ENCODE assay signal across 11 cellular contexts in genomic region chr12:110038741-110039084, GRCh38. TPM values are rescaled to one million over a fixed set of nuclear protein-coding genes. Genes with fewer than 3 reads are reported as not detected.
DNase-seq lines count a peak whose midpoint lies in the region; ATAC-seq and TF ChIP-seq lines count a peak whose summit lies in the region.
"Had no signal": no experiment of that assay in that cellular context is flagged by ENCODE, and none has a peak within 500 bp of the region (broad histone marks: within the 10 kb centered on the region; RNA-seq: fewer than 3 reads in every experiment).

No MANE protein-coding gene starts in this region.

- TF ChIP-seq POLR2A in transverse colon (IDR thresholded peaks at IDR 0.05), result no peak

- DNase-seq in activated T-cell treated with anti-CD3 and anti-CD28 coated beads, Interleukin-2, amount 50 U/mL, for 24 hours, result no peak
- no peak for DNase-seq in activated T-cell treated with anti-CD3 and anti-CD28 coated beads, Interleukin-2, amount 50 U/mL, for 4 hours
- no peak for DNase-seq in ascending aorta (ENCODE audit: low spot score in 2 of 2)
- no peak for DNase-seq in transverse colon
- DNase-seq in NCI-H1694 (lab: John Stamatoyannopoulos, UW), result no peak
- no peak for DNase-seq in NCI-H748 (lab: John Stamatoyannopoulos, UW; ENCODE audit: unreplicated experiment)
- DNase-seq: H7 had no signal

- peaks cover 85% of the 10 kb centered on the region for H3K36me3 Mint-ChIP-seq in activated T-cell treated with anti-CD3 and anti-CD28 coated beads, Interleukin-2, amount 50 U/mL, for 24 hours (ENCODE audit: low read depth)
- H3K36me3 Mint-ChIP-seq in activated T-cell treated with anti-CD3 and anti-CD28 coated beads, Interleukin-2, amount 50 U/mL, for 4 hours (ENCODE audit: insufficient read depth), result peaks cover 54% of the 10 kb centered on the region

- H3K4me3 ChIP-seq in ascending aorta, result no peak overlapping the region
- H3K4me3 ChIP-seq in mesodermal cell (ENCODE audit: extremely low read depth, insufficient read depth, low read length, poor library complexity, severe bottlenecking), result no peak overlapping the region
- H3K4me3 ChIP-seq in transverse colon, result no peak overlapping the region

- in situ Hi-C loops in transverse colon (cut with MboI; ENCODE audit: low pct_ligation_motif_present in 1 of 4, low pct_unique_long_range_greater_than_20kb in 1 of 4, low sequenced_read_pairs in 3 of 4), result no loop called here

- no peak for TF ChIP-seq CTCF in ascending aorta (IDR thresholded peaks at IDR 0.05)
- TF ChIP-seq CTCF in transverse colon (IDR thresholded peaks at IDR 0.05), result no peak

- WGBS in mesodermal cell (ENCODE audit: insufficient coverage in 2 of 2), 2 experiments, result 90 to 100% methylated on average over 3 to 4 of the region's 5 CpGs
- 44 to 51% methylated on average over 5 of the region's 5 CpGs for WGBS in transverse colon (ENCODE audit: low coverage in 1 of 2), 2 donors

- H3K27ac Mint-ChIP-seq in activated T-cell treated with anti-CD3 and anti-CD28 coated beads, Interleukin-2, amount 50 U/mL, for 24 hours, result peak overlapping the region; percentile 94

- no peaks in the 10 kb centered on the region for H3K27me3 ChIP-seq in ascending aorta
- H3K27me3 ChIP-seq in transverse colon, result no peaks in the 10 kb centered on the region

- H3K27ac ChIP-seq in ascending aorta, result peak overlapping the region; percentile 74 to 82
- peak overlapping the region; percentile 92 for H3K27ac ChIP-seq in mesodermal cell (ENCODE audit: low read depth, low read length, severe bottlenecking)
- peak overlapping the region; percentile 62 to 83 (median 79) for H3K27ac ChIP-seq in transverse colon

- H3K4me3 Mint-ChIP-seq in activated T-cell treated with anti-CD3 and anti-CD28 coated beads, Interleukin-2, amount 50 U/mL, for 24 hours, result no peak overlapping the region
- H3K4me3 Mint-ChIP-seq in activated T-cell treated with anti-CD3 and anti-CD28 coated beads, Interleukin-2, amount 50 U/mL, for 4 hours, result no peak overlapping the region

- H3K4me1 Mint-ChIP-seq in activated T-cell treated with anti-CD3 and anti-CD28 coated beads, Interleukin-2, amount 50 U/mL, for 24 hours (ENCODE audit: low read depth), result peaks cover 46% of the 10 kb centered on the region
- peaks cover 40% of the 10 kb centered on the region for H3K4me1 Mint-ChIP-seq in activated T-cell treated with anti-CD3 and anti-CD28 coated beads, Interleukin-2, amount 50 U/mL, for 4 hours (ENCODE audit: low read depth)

- H3K9me3 ChIP-seq in ascending aorta (no peaks in the 10 kb centered on the region), mesodermal cell (ENCODE audit: control insufficient read depth, low read length) (no peaks in the 10 kb centered on the region), transverse colon (no peaks in the 10 kb centered on the region)

- H3K36me3 ChIP-seq in ascending aorta, result peaks cover 20 to 54% of the 10 kb centered on the region in 2 donors
- H3K36me3 ChIP-seq in mesodermal cell (ENCODE audit: control insufficient read depth, insufficient read depth, low read length), result peaks cover 62% of the 10 kb centered on the region
- H3K36me3 ChIP-seq in transverse colon, result peaks cover 0 to 30% (median 5%) of the 10 kb centered on the region in 4 donors

- H3K4me1 ChIP-seq in ascending aorta (peaks cover 6 to 13% of the 10 kb centered on the region in 2 donors), mesodermal cell (ENCODE audit: control insufficient read depth, insufficient read depth, low read length, poor library complexity, severe bottlenecking) (peaks cover 33% of the 10 kb centered on the region), transverse colon (peaks cover 0 to 37% (median 16%) of the 10 kb centered on the region in 4 donors)

- H3K9me3 Mint-ChIP-seq in activated T-cell treated with anti-CD3 and anti-CD28 coated beads, Interleukin-2, amount 50 U/mL, for 24 hours, result no peaks in the 10 kb centered on the region
- no peaks in the 10 kb centered on the region for H3K9me3 Mint-ChIP-seq in activated T-cell treated with anti-CD3 and anti-CD28 coated beads, Interleukin-2, amount 50 U/mL, for 4 hours
- H3K9me3 Mint-ChIP-seq: stimulated activated naive CD8-positive, alpha-beta T cell treated with anti-CD3 and anti-CD28 coated beads, Interleukin-15, amount 100 ng/mL, for 72 hours had no signal

- no peak for ATAC-seq in activated T-cell treated with anti-CD3 and anti-CD28 coated beads, Interleukin-2, amount 50 U/mL, for 4 hours
- no peak for ATAC-seq in GM19351 (IDR thresholded peaks at IDR 0.05; ENCODE audit: unreplicated experiment)
- ATAC-seq: sciatic nerve had no signal

- intact Hi-C loops in ascending aorta (cut with DNase I), result no loop called here
- intact Hi-C loops in transverse colon (cut with DNase I; ENCODE audit: low total_unique reads), result no loop called here

- TF ChIP-seq EP300 in transverse colon (IDR thresholded peaks at IDR 0.05; ENCODE audit: low read depth), result no peak

- no peaks in the 10 kb centered on the region for H3K27me3 Mint-ChIP-seq in activated T-cell treated with anti-CD3 and anti-CD28 coated beads, Interleukin-2, amount 50 U/mL, for 24 hours
- H3K27me3 Mint-ChIP-seq in activated T-cell treated with anti-CD3 and anti-CD28 coated beads, Interleukin-2, amount 50 U/mL, for 4 hours (ENCODE audit: low read depth), result no peaks in the 10 kb centered on the region
- H3K27me3 Mint-ChIP-seq: stimulated activated naive CD8-positive, alpha-beta T cell treated with anti-CD3 and anti-CD28 coated beads, Interleukin-15, amount 100 ng/mL, for 72 hours had no signal

RNA-seq across cellular contexts. Expression of gene C12orf76, which starts 9.6 kb away (rescaled TPM):
- 1 to 10 TPM; 5.9 to 6.8 (median 6.4) TPM for total RNA-seq in activated T-cell treated with anti-CD3 and anti-CD28 coated beads, Interleukin-2, amount 50 U/mL, for 4 hours
- total RNA-seq in ascending aorta (0.96 TPM), transverse colon (10 to 100 TPM in 2 of 4 donors, 1 to 10 TPM in 1, not detected in 1; 9.3 to 11.0 (median 10.1) TPM)
- polyA plus RNA-seq in mesodermal cell (2013, experiment 1 of 2), result 19.7 TPM
- 18.1 TPM for polyA plus RNA-seq in mesodermal cell (2013, experiment 2 of 2)

RNA-seq across cellular contexts. Expression of gene ANKRD13A, which starts 39.5 kb away (rescaled TPM):
- total RNA-seq in activated T-cell treated with anti-CD3 and anti-CD28 coated beads, Interleukin-2, amount 50 U/mL, for 4 hours, result 10 to 100 TPM; 30.6 to 42.7 (median 38.8) TPM
- 199 TPM for total RNA-seq in ascending aorta
- polyA plus RNA-seq in mesodermal cell (2013, experiment 1 of 2), result 20.2 TPM
- polyA plus RNA-seq in mesodermal cell (2013, experiment 2 of 2), result 19.2 TPM
- 100 to 1,000 TPM in 3 of 4 donors, 10 to 100 TPM in 1; 96.1 to 189 (median 115) TPM for total RNA-seq in transverse colon

RNA-seq across cellular contexts. Expression of gene GIT2, which starts 42.5 kb away (rescaled TPM):
- 10 to 100 TPM; 43.0 to 51.8 (median 49.0) TPM for total RNA-seq in activated T-cell treated with anti-CD3 and anti-CD28 coated beads, Interleukin-2, amount 50 U/mL, for 4 hours
- total RNA-seq in ascending aorta (44.9 TPM), transverse colon (10 to 100 TPM; 25.3 to 64.0 (median 44.0) TPM)
- 25.5 TPM for polyA plus RNA-seq in mesodermal cell (2013, experiment 1 of 2)
- 24.7 TPM for polyA plus RNA-seq in mesodermal cell (2013, experiment 2 of 2)
